8 cellular contexts compared by ENCODE assay signal in genomic region chr1:23555949-23556640, GRCh38. TPM values are rescaled to one million over a fixed set of nuclear protein-coding genes. Genes with fewer than 3 reads are reported as not detected.
DNase-seq lines count a peak whose midpoint lies in the region; ATAC-seq, FAIRE-seq and TF ChIP-seq lines count a peak whose summit lies in the region.

No MANE protein-coding gene starts in this region.

- DNase-seq in AG09309 (ENCODE audit: low read depth) (peak; percentile 73), amniotic epithelial cell (ENCODE audit: low read depth) (peak; percentile 90), kidney (no peak), substantia nigra (lab: John Stamatoyannopoulos, UW) (peak in 1 of 49 donors; percentile 15), NCI-H524 treated with DMSO at 0.1 percent for 48 hours (lab: John Stamatoyannopoulos, UW) (no peak)

- H3K4me3 ChIP-seq in AG09309 (ENCODE audit: control insufficient read depth, low read depth, low read length) (no peak overlapping the region; the same call in 1 of the 2 replicates), HUES48 (ENCODE audit: low read depth, low read length) (peak overlapping the region; percentile 92), kidney (ENCODE audit: low read length in 2 of 2) (peak overlapping the region; percentile 82)

- peaks cover 51% of the 10 kb centered on the region for H3K4me1 ChIP-seq in HUES48 (ENCODE audit: control insufficient read depth, insufficient read depth, low read length)
- H3K4me1 ChIP-seq in kidney (ENCODE audit: control insufficient read depth in 1 of 2, insufficient read depth in 1 of 2, low read depth in 1 of 2, low read length in 2 of 2): peaks cover 17 to 28% of the 10 kb centered on the region in 2 donors

- H3K9me3 ChIP-seq in HUES48 (ENCODE audit: control insufficient read depth, insufficient read depth, low read length): no peaks in the 10 kb centered on the region
- no peaks in the 10 kb centered on the region for H3K9me3 ChIP-seq in kidney (ENCODE audit: control insufficient read depth in 1 of 2, low read length in 2 of 2)

- H3K9ac ChIP-seq in HUES48 (ENCODE audit: low read depth, low read length) (peak overlapping the region; percentile 60), kidney (ENCODE audit: low read length in 2 of 2) (peak overlapping the region; percentile 13 to 91)

- ATAC-seq in HG03354 (IDR thresholded peaks at IDR 0.05; ENCODE audit: poor library complexity, severe bottlenecking, unreplicated experiment) (no peak), GM19023 (IDR thresholded peaks at IDR 0.05; ENCODE audit: unreplicated experiment) (no peak)

- intact Hi-C loops in kidney (cut with DNase I): no loop called here

- H3K36me3 ChIP-seq in HUES48 (ENCODE audit: control insufficient read depth, insufficient read depth, low read length): peaks cover 9% of the 10 kb centered on the region; the same call in 1 of the 2 replicates
- H3K36me3 ChIP-seq in kidney (ENCODE audit: control insufficient read depth in 1 of 2, insufficient read depth in 2 of 2, low read length in 2 of 2): peaks cover 0 to 8% of the 10 kb centered on the region in 2 donors

- no peak for FAIRE-seq in kidney (lab: Jason Lieb, UNC)

- no peak for TF ChIP-seq CTCF in AG09309 (IDR thresholded peaks at IDR 0.05; ENCODE audit: control insufficient read depth, insufficient read depth, low read depth, low read length, missing control alignments)
- no peak for TF ChIP-seq CTCF in kidney (IDR thresholded peaks at IDR 0.05; ENCODE audit: borderline replicate concordance, extremely low read depth, insufficient read depth)

- H3K27me3 ChIP-seq in HUES48 (ENCODE audit: control insufficient read depth, insufficient read depth, low read length): peaks cover 49% of the 10 kb centered on the region

- H3K27ac ChIP-seq in HUES48 (ENCODE audit: low read depth, low read length) (peak overlapping the region; percentile 97), kidney (ENCODE audit: low read depth in 2 of 2, low read length in 2 of 2) (peak overlapping the region; percentile 86 to 95), substantia nigra (ENCODE audit: low read depth, low read length, poor library complexity, severe bottlenecking) (peak overlapping the region; percentile 72)

RNA-seq across cellular contexts. Expression of gene ID3, which starts 3.2 kb away (rescaled TPM):
- total RNA-seq in kidney: 97.8 TPM
- 157 TPM for polyA plus RNA-seq in kidney (ENCODE audit: insufficient read depth, low read depth, low replicate concordance)

RNA-seq across cellular contexts. Expression of gene E2F2, which starts 25.1 kb away (rescaled TPM):
- 0.50 TPM for total RNA-seq in kidney
- polyA plus RNA-seq in kidney (ENCODE audit: insufficient read depth, low read depth, low replicate concordance): not detected

Comparison
In these comparisons a context has a peak if more than half of its experiments do, and no peak if none do; other contexts are left out.
1. DNase-seq: peak in AG09309 (single experiment) and amniotic epithelial cell (single experiment); none in kidney (single experiment) and NCI-H524 treated with DMSO at 0.1 percent for 48 hours (single experiment).
2. Peak in every context shown above with its lines, with median percentiles within 50 percentile points of each other: H3K27ac ChIP-seq.